Comparison of ENCODE assay signal across 16 cellular contexts in the genomic region with DNA sequence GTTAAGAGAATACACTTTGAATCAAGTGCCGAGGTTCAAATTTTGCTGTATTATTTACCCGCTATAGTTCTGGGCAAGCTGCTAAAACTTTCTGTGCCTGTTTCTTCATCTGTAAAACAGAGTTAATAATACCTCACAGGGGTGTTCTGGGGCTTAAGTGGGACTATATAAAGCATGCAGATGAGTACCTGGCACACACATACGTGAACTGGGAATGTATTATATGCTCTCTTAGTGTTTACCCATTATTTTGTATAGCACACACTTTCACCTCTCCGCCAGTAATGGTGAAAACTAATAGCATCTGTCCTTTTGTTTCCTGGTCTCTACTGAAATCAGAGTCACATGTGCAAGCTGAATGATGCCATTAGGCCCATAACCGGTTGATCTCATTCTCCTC. TPM values are rescaled to one million over a fixed set of nuclear protein-coding genes. Genes with fewer than 3 reads are reported as not detected.
"Had no signal": no experiment of that assay in that cellular context is flagged by ENCODE, and none has a peak within 500 bp of the region (broad histone marks: within the 10 kb centered on the region; RNA-seq: fewer than 3 reads in every experiment).

No MANE protein-coding gene starts in this region.

- DNase-seq: activated CD4-positive, alpha-beta T cell treated with anti-CD3 and anti-CD28 coated beads, Interleukin-2, amount 50 U/mL, for 1 hour; activated naive CD4-positive, alpha-beta T cell treated with anti-CD3 and anti-CD28 coated beads, Interleukin-2, amount 10 ng/mL, durations not matched to agents 7 days and 5 days; activated T-cell treated with anti-CD3 and anti-CD28 coated beads for 4 hours; central memory CD4-positive, alpha-beta T cell; effector CD8-positive, alpha-beta T cell; foreskin melanocyte; islet precursor cell; left lung; mesenchymal stem cell; occipital lobe; sigmoid colon; stimulated activated CD4-positive, alpha-beta T cell treated with anti-CD3 and anti-CD28 coated beads, Interleukin-2, amount 100 ng/mL, for 24 hours; stimulated activated naive CD4-positive, alpha-beta T cell; trophoblast cell had no signal

- ATAC-seq: activated T-helper 17 cell treated with anti-CD3 and anti-CD28 coated beads, Interleukin-2, amount 50 U/mL, for 72 hours; left lung had no signal

RNA-seq across cellular contexts. Expression of a gene that starts 3.7 kb away (rescaled TPM):
- total RNA-seq: prostate gland had no signal
